In genomic region chr14:72443991-72444431, GRCh38 we compare ENCODE assay signal across 1 cellular context.
TF ChIP-seq lines count a peak whose summit lies in the region.

No MANE protein-coding gene starts in this region.

TF ChIP-seq in HepG2, 621 proteins besides CTCF, POLR2A, EP300 and RAD21:
- TF ChIP-seq KDM4B (CRISPR knock-in tag; IDR thresholded peaks at IDR 0.05) (no peak), ZNF83 (CRISPR knock-in tag; IDR thresholded peaks at IDR 0.05; ENCODE audit: borderline replicate concordance) (no peak), ZNF317 (CRISPR knock-in tag; IDR thresholded peaks at IDR 0.05) (no peak), ZNF569 (CRISPR knock-in tag; IDR thresholded peaks at IDR 0.05; ENCODE audit: borderline replicate concordance) (no peak), ZNF543 (CRISPR knock-in tag; IDR thresholded peaks at IDR 0.05) (no peak), THAP11 (CRISPR knock-in tag; IDR thresholded peaks at IDR 0.05) (no peak)
- TF ChIP-seq, protein P1, sequence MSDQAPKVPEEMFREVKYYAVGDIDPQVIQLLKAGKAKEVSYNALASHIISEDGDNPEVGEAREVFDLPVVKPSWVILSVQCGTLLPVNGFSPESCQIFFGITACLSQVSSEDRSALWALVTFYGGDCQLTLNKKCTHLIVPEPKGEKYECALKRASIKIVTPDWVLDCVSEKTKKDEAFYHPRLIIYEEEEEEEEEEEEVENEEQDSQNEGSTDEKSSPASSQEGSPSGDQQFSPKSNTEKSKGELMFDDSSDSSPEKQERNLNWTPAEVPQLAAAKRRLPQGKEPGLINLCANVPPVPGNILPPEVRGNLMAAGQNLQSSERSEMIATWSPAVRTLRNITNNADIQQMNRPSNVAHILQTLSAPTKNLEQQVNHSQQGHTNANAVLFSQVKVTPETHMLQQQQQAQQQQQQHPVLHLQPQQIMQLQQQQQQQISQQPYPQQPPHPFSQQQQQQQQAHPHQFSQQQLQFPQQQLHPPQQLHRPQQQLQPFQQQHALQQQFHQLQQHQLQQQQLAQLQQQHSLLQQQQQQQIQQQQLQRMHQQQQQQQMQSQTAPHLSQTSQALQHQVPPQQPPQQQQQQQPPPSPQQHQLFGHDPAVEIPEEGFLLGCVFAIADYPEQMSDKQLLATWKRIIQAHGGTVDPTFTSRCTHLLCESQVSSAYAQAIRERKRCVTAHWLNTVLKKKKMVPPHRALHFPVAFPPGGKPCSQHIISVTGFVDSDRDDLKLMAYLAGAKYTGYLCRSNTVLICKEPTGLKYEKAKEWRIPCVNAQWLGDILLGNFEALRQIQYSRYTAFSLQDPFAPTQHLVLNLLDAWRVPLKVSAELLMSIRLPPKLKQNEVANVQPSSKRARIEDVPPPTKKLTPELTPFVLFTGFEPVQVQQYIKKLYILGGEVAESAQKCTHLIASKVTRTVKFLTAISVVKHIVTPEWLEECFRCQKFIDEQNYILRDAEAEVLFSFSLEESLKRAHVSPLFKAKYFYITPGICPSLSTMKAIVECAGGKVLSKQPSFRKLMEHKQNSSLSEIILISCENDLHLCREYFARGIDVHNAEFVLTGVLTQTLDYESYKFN (CRISPR knock-in tag; conservative IDR thresholded peaks at IDR 0.05): no peak
- TF ChIP-seq, protein P2, sequence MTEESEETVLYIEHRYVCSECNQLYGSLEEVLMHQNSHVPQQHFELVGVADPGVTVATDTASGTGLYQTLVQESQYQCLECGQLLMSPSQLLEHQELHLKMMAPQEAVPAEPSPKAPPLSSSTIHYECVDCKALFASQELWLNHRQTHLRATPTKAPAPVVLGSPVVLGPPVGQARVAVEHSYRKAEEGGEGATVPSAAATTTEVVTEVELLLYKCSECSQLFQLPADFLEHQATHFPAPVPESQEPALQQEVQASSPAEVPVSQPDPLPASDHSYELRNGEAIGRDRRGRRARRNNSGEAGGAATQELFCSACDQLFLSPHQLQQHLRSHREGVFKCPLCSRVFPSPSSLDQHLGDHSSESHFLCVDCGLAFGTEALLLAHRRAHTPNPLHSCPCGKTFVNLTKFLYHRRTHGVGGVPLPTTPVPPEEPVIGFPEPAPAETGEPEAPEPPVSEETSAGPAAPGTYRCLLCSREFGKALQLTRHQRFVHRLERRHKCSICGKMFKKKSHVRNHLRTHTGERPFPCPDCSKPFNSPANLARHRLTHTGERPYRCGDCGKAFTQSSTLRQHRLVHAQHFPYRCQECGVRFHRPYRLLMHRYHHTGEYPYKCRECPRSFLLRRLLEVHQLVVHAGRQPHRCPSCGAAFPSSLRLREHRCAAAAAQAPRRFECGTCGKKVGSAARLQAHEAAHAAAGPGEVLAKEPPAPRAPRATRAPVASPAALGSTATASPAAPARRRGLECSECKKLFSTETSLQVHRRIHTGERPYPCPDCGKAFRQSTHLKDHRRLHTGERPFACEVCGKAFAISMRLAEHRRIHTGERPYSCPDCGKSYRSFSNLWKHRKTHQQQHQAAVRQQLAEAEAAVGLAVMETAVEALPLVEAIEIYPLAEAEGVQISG (CRISPR knock-in tag; IDR thresholded peaks at IDR 0.05): no peak
